In genomic region chr17:81994593-81995462, GRCh38 we compare ENCODE assay signal across 26 cellular contexts. TPM values are rescaled to one million over a fixed set of nuclear protein-coding genes. Genes with fewer than 3 reads are reported as not detected.
DNase-seq lines count a peak whose midpoint lies in the region; ATAC-seq and TF ChIP-seq lines count a peak whose summit lies in the region.
"Had no signal": no experiment of that assay in that cellular context is flagged by ENCODE, and none has a peak within 500 bp of the region (broad histone marks: within the 10 kb centered on the region; RNA-seq: fewer than 3 reads in every experiment).

No MANE protein-coding gene starts in this region.

- peak in 2 of 3 donors; percentile 10 to 45 for DNase-seq in right cardiac atrium
- no peak for DNase-seq in left ventricle myocardium superior
- DNase-seq in choroid plexus epithelial cell (ENCODE audit: low read depth): peak; percentile 17
- DNase-seq in neural progenitor cell (ENCODE audit: low spot score): no peak
- no peak for DNase-seq in Calu3
- DNase-seq in AG08396 (ENCODE audit: low spot score): no peak
- DNase-seq in hepatocyte (ENCODE audit: low spot score): no peak
- DNase-seq: 8988T; activated CD4-positive, alpha-beta T cell treated with anti-CD3 and anti-CD28 coated beads, Interleukin-2, amount 50 U/mL, for 1 hour; CD4-positive, alpha-beta memory T cell; DMS 273 treated with DMSO at 0.1 percent for 48 hours; GM23248; heart right ventricle; left cardiac atrium; naive B cell; NCI-H1436 treated with DMSO at 0.1 percent for 48 hours; NCI-H510A; RPMI8226; stimulated activated CD4-positive, alpha-beta T cell treated with anti-CD3 and anti-CD28 coated beads, Interleukin-12 subunit alpha, Interleukin-12 subunit beta, amount 100 ng/mL, for 4 hours; transverse colon had no signal

- CTCF ChIA-PET in Calu3 (lab: Charles Lee): interaction anchor here (1.1 kb wide), 1 partner anchor 9 kb away, joined by 3 read pairs; no protein-coding TSS in a partner anchor

- no peaks in the 10 kb centered on the region for H4K20me1 ChIP-seq in neural progenitor cell (ENCODE audit: low read depth)
- no peaks in the 10 kb centered on the region for H4K20me1 ChIP-seq in hepatocyte (ENCODE audit: insufficient read depth, poor library complexity, severe bottlenecking)

- ATAC-seq in right cardiac atrium: no peak
- no peak for ATAC-seq in left ventricle myocardium superior
- ATAC-seq: activated naive CD4-positive, alpha-beta T cell treated with anti-CD3 and anti-CD28 coated beads, Interleukin-2, amount 50 U/mL, for 72 hours; heart right ventricle; left cardiac atrium had no signal

- H3K27ac Mint-ChIP-seq in neural progenitor cell (no peak overlapping the region), Calu3 (ENCODE audit: unreplicated experiment) (no peak overlapping the region)
- H3K27ac Mint-ChIP-seq: activated naive CD4-positive, alpha-beta T cell treated with anti-CD3 and anti-CD28 coated beads, Interleukin-2, amount 50 U/mL, for 72 hours; naive B cell; stimulated activated naive CD8-positive, alpha-beta T cell treated with anti-CD3 and anti-CD28 coated beads, Interleukin-15, Interleukin-2, amounts not matched to agents 100 ng/mL and 50 ng/mL, for 24 hours; T-helper 2 cell treated with Interferon-gamma antibody and Interleukin-4, amounts not matched to agents 5 μg/mL and 100 μg/mL, for 36 hours had no signal

- intact Hi-C loops in right cardiac atrium (cut with DNase I): no loop called here
- intact Hi-C loops in left ventricle myocardium superior (cut with micrococcal nuclease): no loop called here
- intact Hi-C loops in Calu3 (cut with micrococcal nuclease; ENCODE audit: unreplicated experiment): no loop called here

- H3K4me3 Mint-ChIP-seq in neural progenitor cell (peak overlapping the region; percentile 41), Calu3 (ENCODE audit: low read depth, unreplicated experiment) (no peak overlapping the region)
- H3K4me3 Mint-ChIP-seq: CD4-positive, alpha-beta memory T cell; naive B cell; stimulated activated naive CD8-positive, alpha-beta T cell treated with anti-CD3 and anti-CD28 coated beads, Interleukin-15, Interleukin-2, amounts not matched to agents 100 ng/mL and 50 ng/mL, for 24 hours; T-helper 2 cell treated with Interferon-gamma antibody and Interleukin-4, amounts not matched to agents 5 μg/mL and 100 μg/mL, for 36 hours had no signal

- no peaks in the 10 kb centered on the region for H3K9me3 ChIP-seq in right cardiac atrium (ENCODE audit: control insufficient read depth, low read length)
- no peaks in the 10 kb centered on the region for H3K9me3 ChIP-seq in neural progenitor cell (ENCODE audit: low read depth)
- no peaks in the 10 kb centered on the region for H3K9me3 ChIP-seq in hepatocyte (ENCODE audit: low read depth)
- H3K9me3 ChIP-seq: heart right ventricle, transverse colon had no signal

- no peaks in the 10 kb centered on the region for H3K27me3 ChIP-seq in right cardiac atrium (ENCODE audit: control insufficient read depth, insufficient read depth)
- H3K27me3 ChIP-seq in neural progenitor cell: no peaks in the 10 kb centered on the region
- no peaks in the 10 kb centered on the region for H3K27me3 ChIP-seq in hepatocyte
- H3K27me3 ChIP-seq: heart right ventricle, transverse colon had no signal

- peaks cover 2% of the 10 kb centered on the region for H3K9me3 Mint-ChIP-seq in neural progenitor cell
- H3K9me3 Mint-ChIP-seq in Calu3 (ENCODE audit: low read depth, unreplicated experiment): no peaks in the 10 kb centered on the region
- H3K9me3 Mint-ChIP-seq: activated naive CD4-positive, alpha-beta T cell treated with anti-CD3 and anti-CD28 coated beads, Interleukin-2, amount 50 U/mL, for 72 hours; CD4-positive, alpha-beta memory T cell; naive B cell; stimulated activated naive CD8-positive, alpha-beta T cell treated with anti-CD3 and anti-CD28 coated beads, Interleukin-15, Interleukin-2, amounts not matched to agents 100 ng/mL and 50 ng/mL, for 24 hours; T-helper 2 cell treated with Interferon-gamma antibody and Interleukin-4, amounts not matched to agents 5 μg/mL and 100 μg/mL, for 36 hours had no signal

- H3F3A ChIP-seq in neural progenitor cell (ENCODE audit: low read depth): peaks cover 31% of the 10 kb centered on the region

- H3K4me1 ChIP-seq in right cardiac atrium (ENCODE audit: control insufficient read depth, insufficient read depth, low read length) (no peaks in the 10 kb centered on the region), neural progenitor cell (peaks cover 36% of the 10 kb centered on the region), urinary bladder (ENCODE audit: insufficient read depth) (no peaks in the 10 kb centered on the region), hepatocyte (ENCODE audit: insufficient read depth) (peaks cover 25% of the 10 kb centered on the region)

- H3K4me3 ChIP-seq in right cardiac atrium (ENCODE audit: low read length) (no peak overlapping the region), choroid plexus epithelial cell (ENCODE audit: low read depth, low read length) (no peak overlapping the region), neural progenitor cell (no peak overlapping the region), urinary bladder (ENCODE audit: low read depth, low read length) (no peak overlapping the region), hepatocyte (no peak overlapping the region)
- H3K4me3 ChIP-seq: GM23248, heart right ventricle, transverse colon had no signal

- 87% methylated on average over 39 of the region's 39 CpGs for WGBS in right cardiac atrium
- WGBS in urinary bladder: 84% methylated on average over 39 of the region's 39 CpGs
- 89% methylated on average over 38 of the region's 39 CpGs for WGBS in hepatocyte (ENCODE audit: low lambda C conversion rate, missing lambda C conversion rate)

- TF ChIP-seq CTCF in choroid plexus epithelial cell (conservative IDR thresholded peaks at IDR 0.05; ENCODE audit: low read depth, low read length) (no peak), neural progenitor cell (IDR thresholded peaks at IDR 0.05) (no peak), Calu3 (IDR thresholded peaks at IDR 0.05; ENCODE audit: unreplicated experiment) (no peak), hepatocyte (IDR thresholded peaks at IDR 0.05; ENCODE audit: poor library complexity) (no peak)

- H3K79me2 ChIP-seq in neural progenitor cell (ENCODE audit: low read depth) (peaks cover 4% of the 10 kb centered on the region), hepatocyte (peaks cover 4% of the 10 kb centered on the region)

- BruUV-seq in Calu3 (replicated peaks; lab: Mats Ljungman, UMichigan): no TSS peak

- H3K4me2 ChIP-seq in neural progenitor cell (no peak overlapping the region), hepatocyte (no peak overlapping the region)

- H3K36me3 ChIP-seq in neural progenitor cell: no peaks in the 10 kb centered on the region
- peaks cover 2% of the 10 kb centered on the region for H3K36me3 ChIP-seq in urinary bladder (ENCODE audit: insufficient read depth)
- no peaks in the 10 kb centered on the region for H3K36me3 ChIP-seq in hepatocyte (replicated peaks; ENCODE audit: insufficient read depth, low read depth)
- H3K36me3 ChIP-seq: transverse colon had no signal

- H3K36me3 Mint-ChIP-seq in neural progenitor cell (peaks cover 5% of the 10 kb centered on the region), Calu3 (ENCODE audit: insufficient read depth, unreplicated experiment) (peaks cover 17% of the 10 kb centered on the region)
- H3K36me3 Mint-ChIP-seq: activated naive CD4-positive, alpha-beta T cell treated with anti-CD3 and anti-CD28 coated beads, Interleukin-2, amount 50 U/mL, for 72 hours; naive B cell had no signal

- H3K27ac ChIP-seq in right cardiac atrium (ENCODE audit: low read length): no peak overlapping the region
- peak overlapping the region; percentile 63 for H3K27ac ChIP-seq in neural progenitor cell
- H3K27ac ChIP-seq in urinary bladder (ENCODE audit: low read depth): peak overlapping the region; percentile 49
- H3K27ac ChIP-seq in hepatocyte: no peak overlapping the region
- H3K27ac ChIP-seq: epithelial cell of prostate, GM23248, heart right ventricle, transverse colon had no signal

- H2AFZ ChIP-seq in neural progenitor cell (replicated peaks): no peak overlapping the region
- H2AFZ ChIP-seq in hepatocyte: no peak overlapping the region
- H2AFZ ChIP-seq: GM23248 had no signal

- no peaks in the 10 kb centered on the region for H3K9me2 ChIP-seq in hepatocyte (replicated peaks; ENCODE audit: insufficient read depth)

- H3K27me3 Mint-ChIP-seq in neural progenitor cell (ENCODE audit: insufficient read depth, low read depth) (peaks cover 3% of the 10 kb centered on the region), Calu3 (ENCODE audit: unreplicated experiment) (no peaks in the 10 kb centered on the region)
- H3K27me3 Mint-ChIP-seq: CD4-positive, alpha-beta memory T cell; naive B cell; stimulated activated naive CD8-positive, alpha-beta T cell treated with anti-CD3 and anti-CD28 coated beads, Interleukin-15, Interleukin-2, amounts not matched to agents 100 ng/mL and 50 ng/mL, for 24 hours had no signal

- H3K9ac ChIP-seq in neural progenitor cell: no peak overlapping the region
- H3K9ac ChIP-seq: GM23248 had no signal

- H3K4me1 Mint-ChIP-seq in neural progenitor cell (peaks cover 45% of the 10 kb centered on the region), Calu3 (ENCODE audit: low read depth, unreplicated experiment) (peaks cover 15% of the 10 kb centered on the region)

RNA-seq across cellular contexts. Expression of gene ASPSCR1, which starts 17.4 kb away (rescaled TPM):
- total RNA-seq in right cardiac atrium (10 to 100 TPM; 16.6 to 28.9 (median 21.6) TPM), left ventricle myocardium superior (25.4 TPM), neural progenitor cell (ENCODE audit: low replicate concordance) (13.1 and 40.9 TPM in 2 replicates), urinary bladder (18.0 TPM), Calu3 (2022) (37.7 and 43.5 TPM in 2 replicates), hepatocyte (27.5 and 28.4 TPM in 2 replicates)
- polyA plus RNA-seq in right cardiac atrium (20.1 TPM), urinary bladder (28.6 TPM), hepatocyte (45.9 and 56.8 TPM in 2 replicates)

RNA-seq across cellular contexts. Expression of gene CENPX, which starts 27.9 kb away (rescaled TPM):
- 10 to 100 TPM; 20.1 to 28.6 (median 26.0) TPM for total RNA-seq in right cardiac atrium
- 31.2 TPM for polyA plus RNA-seq in right cardiac atrium
- 27.0 TPM for total RNA-seq in left ventricle myocardium superior
- 53.0 and 85.0 TPM in 2 replicates for total RNA-seq in neural progenitor cell (ENCODE audit: low replicate concordance)
- 19.1 TPM for total RNA-seq in urinary bladder
- 124 TPM for polyA plus RNA-seq in urinary bladder
- 84.4 and 86.9 TPM in 2 replicates for total RNA-seq in Calu3 (2022)
- total RNA-seq in hepatocyte: 58.2 and 64.5 TPM in 2 replicates
- 83.2 and 84.3 TPM in 2 replicates for polyA plus RNA-seq in hepatocyte

RNA-seq across cellular contexts. Expression of gene LRRC45, which starts 28.3 kb away (rescaled TPM):
- total RNA-seq in right cardiac atrium (1 to 10 TPM; 3.2 to 6.7 (median 6.0) TPM), left ventricle myocardium superior (6.3 TPM), neural progenitor cell (ENCODE audit: low replicate concordance) (15.4 and 46.7 TPM in 2 replicates), urinary bladder (8.7 TPM), Calu3 (2022) (31.2 and 32.6 TPM in 2 replicates), hepatocyte (12.8 and 15.5 TPM in 2 replicates)
- polyA plus RNA-seq in right cardiac atrium (4.9 TPM), urinary bladder (14.9 TPM), hepatocyte (14.7 and 17.2 TPM in 2 replicates)

RNA-seq across cellular contexts. Expression of gene NOTUM, which starts 33.8 kb away (rescaled TPM):
- total RNA-seq in right cardiac atrium: not detected
- 0.05 TPM for polyA plus RNA-seq in right cardiac atrium
- total RNA-seq in left ventricle myocardium superior: 0.52 TPM
- total RNA-seq in neural progenitor cell (ENCODE audit: low replicate concordance): 0.25 TPM in 1 of 2 replicates, not detected in the other
- total RNA-seq in urinary bladder: 1.3 TPM
- 2.5 TPM for polyA plus RNA-seq in urinary bladder
- not detected in 2 replicates for total RNA-seq in Calu3 (2022)
- 1.0 and 1.8 TPM in 2 replicates for total RNA-seq in hepatocyte
- 1.2 and 4.7 TPM in 2 replicates for polyA plus RNA-seq in hepatocyte
- total RNA-seq: CD4-positive, alpha-beta memory T cell; GM23248; HT1080; left cardiac atrium; transverse colon had no signal
- polyA plus RNA-seq: CD4-positive, alpha-beta memory T cell; GM23248 had no signal

RNA-seq across cellular contexts. Expression of gene RAC3, which starts 36.6 kb away (rescaled TPM):
- total RNA-seq in right cardiac atrium: 1 to 10 TPM; 1.0 to 2.0 (median 1.5) TPM
- polyA plus RNA-seq in right cardiac atrium: 2.4 TPM
- 1.8 TPM for total RNA-seq in left ventricle myocardium superior
- total RNA-seq in neural progenitor cell (ENCODE audit: low replicate concordance): 31.6 and 81.2 TPM in 2 replicates
- 10.4 TPM for total RNA-seq in urinary bladder
- polyA plus RNA-seq in urinary bladder: 5.9 TPM
- 8.0 and 9.3 TPM in 2 replicates for total RNA-seq in Calu3 (2022)
- total RNA-seq in hepatocyte: 11.8 and 13.7 TPM in 2 replicates
- 5.2 and 5.5 TPM in 2 replicates for polyA plus RNA-seq in hepatocyte

Comparison
In these comparisons a context has a peak if more than half of its experiments do, and no peak if none do; other contexts are left out.
1. DNase-seq: peak in right cardiac atrium (2 of 3) and choroid plexus epithelial cell (single experiment); none in left ventricle myocardium superior (single experiment), neural progenitor cell (single experiment), Calu3 (single experiment), AG08396 (single experiment) and hepatocyte (single experiment).
2. H3K27ac ChIP-seq: peak in neural progenitor cell (single experiment) and urinary bladder (single experiment); none in right cardiac atrium (single experiment) and hepatocyte (single experiment).